22 cellular contexts compared by ENCODE assay signal in the genomic region with DNA sequence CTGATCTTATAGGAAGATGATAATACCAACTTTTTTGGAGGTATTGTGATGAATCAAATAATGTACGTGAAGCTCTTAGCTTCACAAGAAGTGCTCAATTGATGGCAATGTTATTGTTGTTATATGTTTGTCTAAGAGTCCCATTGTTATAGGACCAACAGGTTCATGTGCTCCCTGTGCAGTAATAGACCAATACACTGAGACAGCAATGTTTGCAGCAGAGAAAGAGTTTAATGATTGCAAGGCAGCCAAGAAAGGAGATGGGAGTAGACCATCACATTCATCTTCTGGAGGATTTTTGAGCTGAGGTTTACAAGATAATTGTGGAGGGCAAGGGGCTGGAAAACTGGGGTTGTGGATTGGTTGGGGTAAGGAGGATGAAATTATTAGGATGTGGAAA.
"Had no signal": no experiment of that assay in that cellular context is flagged by ENCODE, and none has a peak within 500 bp of the region (broad histone marks: within the 10 kb centered on the region; RNA-seq: fewer than 3 reads in every experiment).

No MANE protein-coding gene starts in this region.

- H3K27ac ChIP-seq: left ventricle myocardium inferior, ovary, prostate gland, skin epidermis, stomach, thoracic aorta, tibial nerve, uterus had no signal

- H3K27me3 Mint-ChIP-seq: type B pancreatic cell had no signal

- H3K9me3 ChIP-seq: ovary, prostate gland, thoracic aorta, uterus had no signal

- H3K4me3 Mint-ChIP-seq: naive thymus-derived CD4-positive, alpha-beta T cell; natural killer cell treated with Interleukin-12 subunit alpha and Interleukin-12 subunit beta and Interleukin-15 and Interleukin-18, amount 100 ng/mL, for 72 hours; stimulated activated naive B cell treated with anti-CD40 and anti-IgM and Interleukin-4, amounts not matched to agents 10 μg/mL and 1 μg/mL and 100 μg/mL, for 72 hours; type B pancreatic cell had no signal

- H3K27ac Mint-ChIP-seq: naive thymus-derived CD4-positive, alpha-beta T cell; natural killer cell treated with Interleukin-12 subunit alpha and Interleukin-12 subunit beta and Interleukin-15 and Interleukin-18, amount 100 ng/mL, for 72 hours; stimulated activated naive B cell treated with anti-CD40 and anti-IgM and Interleukin-4, amounts not matched to agents 10 μg/mL and 1 μg/mL and 100 μg/mL, for 72 hours; type B pancreatic cell had no signal

- H3K4me1 Mint-ChIP-seq: naive thymus-derived CD4-positive, alpha-beta T cell had no signal

- ATAC-seq: mucosa of descending colon; naive thymus-derived CD4-positive, alpha-beta T cell; natural killer cell treated with Interleukin-12 subunit alpha and Interleukin-12 subunit beta and Interleukin-15 and Interleukin-18, amount 100 ng/mL, for 72 hours; stimulated activated naive B cell treated with anti-CD40 and anti-IgM and Interleukin-4, amounts not matched to agents 10 μg/mL and 1 μg/mL and 100 μg/mL, for 72 hours; stimulated activated naive CD8-positive, alpha-beta T cell treated with anti-CD3 and anti-CD28 coated beads, Interleukin-15, Interleukin-2, amounts not matched to agents 100 U/mL and 50 U/mL, for 24 hours had no signal

- H3K36me3 Mint-ChIP-seq: stimulated activated naive B cell treated with anti-CD40 and anti-IgM and Interleukin-4, amounts not matched to agents 10 μg/mL and 1 μg/mL and 100 μg/mL, for 72 hours; type B pancreatic cell had no signal

- H3K4me3 ChIP-seq: left ventricle myocardium inferior, lung, mucosa of descending colon, ovary, prostate gland, skin epidermis, stomach, thoracic aorta, tibial nerve, uterus had no signal

- H3K27me3 ChIP-seq: ovary, stomach, tibial nerve, uterus had no signal

- H3K4me1 ChIP-seq: left ventricle myocardium inferior, prostate gland, stomach, tibial nerve, uterus had no signal

- H3K36me3 ChIP-seq: left ventricle myocardium inferior, ovary, prostate gland, stomach, thoracic aorta, tibial nerve, uterus had no signal

- DNase-seq: left ventricle myocardium inferior; midbrain; mucosa of descending colon; naive thymus-derived CD4-positive, alpha-beta T cell; ovary; retina; right cardiac atrium; stimulated activated CD4-positive, alpha-beta T cell treated with anti-CD3 and anti-CD28 coated beads, Interleukin-12 subunit alpha, Interleukin-12 subunit beta, amount 100 ng/mL, for 4 hours; stimulated activated CD4-positive, alpha-beta T cell treated with anti-CD3 and anti-CD28 coated beads, Interleukin-15, amount 100 ng/mL, for 24 hours; stimulated activated CD4-positive, alpha-beta T cell treated with anti-CD3 and anti-CD28 coated beads, Interleukin-2, amount 100 ng/mL, for 24 hours; stimulated activated CD4-positive, alpha-beta T cell treated with anti-CD3 and anti-CD28 coated beads, Interleukin-4, amount 100 ng/mL, for 1 hour; stimulated activated naive B cell treated with anti-CD40 and anti-IgM and Interleukin-4, amounts not matched to agents 10 μg/mL and 1 μg/mL and 100 μg/mL, for 72 hours; stimulated activated naive CD8-positive, alpha-beta T cell treated with anti-CD3 and anti-CD28 coated beads, Interleukin-15, Interleukin-2, amounts not matched to agents 100 U/mL and 50 U/mL, for 24 hours; stomach; uterus had no signal

- H3K9me3 Mint-ChIP-seq: type B pancreatic cell had no signal
